10 cellular contexts compared by ENCODE assay signal in the genomic region with DNA sequence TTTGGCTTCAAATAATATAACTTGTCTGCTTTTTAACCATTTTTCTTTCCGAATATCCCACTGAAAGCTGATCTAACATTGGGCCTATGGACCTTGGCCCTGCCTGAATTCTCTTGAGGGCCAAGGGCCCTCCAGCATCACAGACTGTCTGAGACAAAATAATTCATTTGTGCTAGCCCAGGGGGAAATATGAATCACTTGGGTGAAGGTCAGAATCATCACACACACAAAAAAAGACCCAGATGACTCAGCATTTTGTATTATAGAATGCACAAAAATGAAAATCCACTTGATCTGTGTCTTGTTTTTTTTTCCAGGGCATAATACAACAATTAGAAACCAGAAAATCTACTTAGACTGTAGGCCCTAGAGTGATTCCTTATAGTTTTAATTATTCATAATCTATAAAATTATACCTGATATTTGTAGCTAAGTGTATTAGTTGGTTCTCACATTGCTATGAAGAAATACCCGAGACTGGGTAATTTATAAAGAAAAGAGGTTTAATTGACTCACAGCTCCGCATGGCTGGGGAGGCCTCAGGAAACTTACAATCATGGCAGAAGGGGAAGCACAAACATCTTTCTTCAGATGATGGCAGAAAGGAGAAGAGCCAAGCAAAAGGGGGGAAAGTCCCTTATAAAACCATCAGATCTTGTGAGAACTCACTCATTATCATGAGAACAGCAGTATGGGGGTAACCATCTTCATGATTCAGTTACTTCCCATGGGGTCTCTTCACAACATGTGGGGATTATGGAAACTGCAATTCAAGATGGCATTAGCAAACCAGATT. TPM values are rescaled to one million over a fixed set of nuclear protein-coding genes. Genes with fewer than 3 reads are reported as not detected.
A peak's percentile ranks its signal among the peaks of the same experiment; 100 is the strongest.
DNase-seq lines count a peak whose midpoint lies in the region; ATAC-seq and TF ChIP-seq lines count a peak whose summit lies in the region.
"Had no signal": no experiment of that assay in that cellular context is flagged by ENCODE, and none has a peak within 500 bp of the region (broad histone marks: within the 10 kb centered on the region; RNA-seq: fewer than 3 reads in every experiment).

No MANE protein-coding gene starts in this region.

- H3K9me3 ChIP-seq in adipocyte (ENCODE audit: control insufficient read depth, low read length), result no peaks in the 10 kb centered on the region
- no peaks in the 10 kb centered on the region for H3K9me3 ChIP-seq in heart left ventricle

- H3K27me3 ChIP-seq in adipocyte (replicated peaks; ENCODE audit: control insufficient read depth, insufficient read depth, low read length), result no peaks in the 10 kb centered on the region
- no peaks in the 10 kb centered on the region for H3K27me3 ChIP-seq in heart left ventricle

- H3K36me3 ChIP-seq in adipocyte (ENCODE audit: control insufficient read depth, insufficient read depth, low read length, severe bottlenecking) (no peaks in the 10 kb centered on the region), heart left ventricle (no peaks in the 10 kb centered on the region)

- peak overlapping the region; percentile 78 for H3K27ac Mint-ChIP-seq in HFFc6
- no peak overlapping the region for H3K27ac Mint-ChIP-seq in nephron progenitor cell

- TF ChIP-seq CTCF in HFFc6 (IDR thresholded peaks at IDR 0.05) (no peak), heart left ventricle (IDR thresholded peaks at IDR 0.05) (no peak), nephron progenitor cell (IDR thresholded peaks at IDR 0.05) (no peak)

- no peaks in the 10 kb centered on the region; the same call in 1 of the 2 replicates for H3K27me3 Mint-ChIP-seq in HFFc6 (ENCODE audit: insufficient read depth)
- H3K27me3 Mint-ChIP-seq in nephron progenitor cell (ENCODE audit: low read depth, poor library complexity), result peaks cover 7% of the 10 kb centered on the region

- H3K4me1 Mint-ChIP-seq in HFFc6 (ENCODE audit: low read depth) (peaks cover 21% of the 10 kb centered on the region), nephron progenitor cell (peaks cover 17% of the 10 kb centered on the region)

- H3K4me1 ChIP-seq in adipocyte (ENCODE audit: control insufficient read depth, insufficient read depth, low read length), result peaks cover 16% of the 10 kb centered on the region
- H3K4me1 ChIP-seq in heart left ventricle, result peaks cover 0 to 21% (median 0%) of the 10 kb centered on the region in 12 donors

- 87 to 95% (median 91%) methylated on average over 3 of the region's 3 CpGs for WGBS in heart left ventricle, 4 donors

- intact Hi-C loops in heart left ventricle (cut with DNase I), result no loop called here
- intact Hi-C loops in left ventricle myocardium superior (cut with micrococcal nuclease), result no loop called here

- H3K9ac ChIP-seq in adipocyte (ENCODE audit: low read length), result no peak overlapping the region

- peak overlapping the region in 1 of 12 donors; percentile 7 for H3K27ac ChIP-seq in heart left ventricle

- H3K9me3 Mint-ChIP-seq in HFFc6 (no peaks in the 10 kb centered on the region), nephron progenitor cell (no peaks in the 10 kb centered on the region)

- H3K4me3 ChIP-seq in adipocyte (ENCODE audit: low read length) (no peak overlapping the region), heart left ventricle (no peak overlapping the region)

- ATAC-seq in heart left ventricle (no peak), left ventricle myocardium superior (no peak)

- peak; percentile 54 for DNase-seq in EH (ENCODE audit: low read depth)
- DNase-seq in HFFc6, result peak; percentile 48
- peak; percentile 70 for DNase-seq in adipocyte (ENCODE audit: low read depth)
- DNase-seq in lung microvascular endothelial cell (ENCODE audit: low read depth in 2 of 2), result peak; percentile 50 to 78
- DNase-seq in heart left ventricle, result no peak
- DNase-seq in left ventricle myocardium superior, result no peak
- no peak for DNase-seq in nephron progenitor cell
- no peak for DNase-seq in activated CD4-positive, alpha-beta T cell treated with anti-CD3 and anti-CD28 coated beads, Interleukin-2, amount 50 U/mL, for 4 hours
- DNase-seq: amygdala, occipital lobe had no signal

- no peak for TF ChIP-seq POLR2A in heart left ventricle (IDR thresholded peaks at IDR 0.05)

- no peaks in the 10 kb centered on the region for H3K36me3 Mint-ChIP-seq in HFFc6 (ENCODE audit: low read depth)
- H3K36me3 Mint-ChIP-seq in nephron progenitor cell (ENCODE audit: low read depth), result no peaks in the 10 kb centered on the region

- H3K4me3 Mint-ChIP-seq in HFFc6 (no peak overlapping the region; the same call in 1 of the 2 replicates), nephron progenitor cell (no peak overlapping the region)

RNA-seq across cellular contexts. Expression of a gene that starts 15.6 kb away (rescaled TPM):
- total RNA-seq in HFFc6 (2021; fragmentation: NEBNext Ultra II Directional; extraction: Animal tissue kit (Norgen Biotek cat#: 25700)), result 100 to 1,000 TPM; 105 to 131 (median 112) TPM
- total RNA-seq in lung microvascular endothelial cell, result 82.1 and 93.7 TPM in 2 replicates
- 100 to 1,000 TPM in 8 of 9 donors, 10 to 100 TPM in 1; 96.8 to 148 (median 126) TPM for total RNA-seq in heart left ventricle
- polyA plus RNA-seq in heart left ventricle, result 10 to 100 TPM; 33.5 to 56.7 TPM
- total RNA-seq in left ventricle myocardium superior, result 117 TPM

Comparison
In these comparisons a context has a peak if more than half of its experiments do, and no peak if none do; other contexts are left out.
1. DNase-seq: peak in EH (single experiment), HFFc6 (single experiment), adipocyte (single experiment) and lung microvascular endothelial cell (2 of 2); none in heart left ventricle (0 of 5), left ventricle myocardium superior (single experiment), nephron progenitor cell (single experiment) and activated CD4-positive, alpha-beta T cell treated with anti-CD3 and anti-CD28 coated beads, Interleukin-2, amount 50 U/mL, for 4 hours (0 of 2).